Comparison of ENCODE assay signal across 8 cellular contexts in the genomic region with DNA sequence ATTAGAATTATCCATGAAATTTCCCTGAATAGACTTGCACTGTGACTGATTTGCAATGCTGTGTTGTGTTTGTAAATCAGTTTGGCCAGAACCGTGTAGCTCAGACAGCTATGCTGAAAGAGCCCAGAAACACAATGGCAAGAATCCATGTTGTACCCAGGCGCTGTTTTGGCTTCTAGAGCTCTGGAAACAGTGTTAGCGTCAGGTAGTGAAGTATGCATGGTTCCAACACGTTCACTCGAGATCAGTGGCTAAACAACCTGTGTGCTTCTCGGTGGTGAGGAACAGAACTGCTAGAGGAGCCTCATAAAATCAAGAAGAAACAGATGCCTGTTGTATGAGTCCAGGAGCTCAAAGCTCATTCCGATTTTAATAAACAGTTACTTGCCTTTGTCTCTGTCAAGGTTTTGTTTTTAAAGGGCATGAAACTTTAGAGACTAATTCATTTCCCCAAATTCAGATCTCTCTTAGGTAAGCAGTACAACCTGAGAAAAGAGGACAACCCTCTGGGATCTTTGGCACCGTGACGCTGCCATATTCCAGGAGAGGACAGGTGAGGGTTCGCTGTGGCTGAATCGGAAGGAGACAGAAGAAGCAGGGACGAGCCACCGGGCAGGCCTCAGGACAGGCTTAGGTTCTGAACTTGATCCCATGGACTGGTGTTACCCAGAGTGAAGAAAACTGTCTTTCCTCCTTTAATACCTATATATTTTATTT. TPM values are rescaled to one million over a fixed set of nuclear protein-coding genes. Genes with fewer than 3 reads are reported as not detected.
DNase-seq lines count a peak whose midpoint lies in the region; ATAC-seq and TF ChIP-seq lines count a peak whose summit lies in the region.

No MANE protein-coding gene starts in this region.

- H3K9me3 ChIP-seq in mammary epithelial cell (replicated peaks; ENCODE audit: insufficient read depth, low read length), result no peaks in the 10 kb centered on the region
- H3K9me3 ChIP-seq in neuron (ENCODE audit: low read length), result peaks cover 3% of the 10 kb centered on the region

- dilution Hi-C loops in mammary epithelial cell (cut with HindIII; ENCODE audit: low sequenced_read_pairs), result no loop called here

- H3K4me3 ChIP-seq in mammary epithelial cell (replicated peaks in 1 of 3; ENCODE audit: insufficient read depth in 1 of 3, low read depth in 2 of 3, low read length in 3 of 3) (peak overlapping the region; percentile 40 to 69 (median 51)), neuron (ENCODE audit: low read length) (no peak overlapping the region)

- H3K27me3 ChIP-seq in mammary epithelial cell (ENCODE audit: insufficient read depth, low read length) (no peaks in the 10 kb centered on the region), neuron (ENCODE audit: insufficient read depth, low read length) (no peaks in the 10 kb centered on the region)

- H3K27ac ChIP-seq in mammary epithelial cell (ENCODE audit: insufficient read depth, low read depth, low read length), result peak overlapping the region; percentile 16

- peak overlapping the region; percentile 97 for H2AFZ ChIP-seq in mammary epithelial cell (ENCODE audit: low read depth, low read length)
- H2AFZ ChIP-seq in neuron (ENCODE audit: low read depth, low read length), result peak overlapping the region; percentile 55

- ATAC-seq in GM18867 (IDR thresholded peaks at IDR 0.05; ENCODE audit: unreplicated experiment), result peak; percentile 8
- no peak for ATAC-seq in GM18498 (IDR thresholded peaks at IDR 0.05; ENCODE audit: unreplicated experiment)
- ATAC-seq in GM19328 (IDR thresholded peaks at IDR 0.05; ENCODE audit: unreplicated experiment), result no peak

- H3K9ac ChIP-seq in mammary epithelial cell (ENCODE audit: insufficient read depth, low read length), result peak overlapping the region; percentile 11

- peaks cover 15% of the 10 kb centered on the region for H3K4me1 ChIP-seq in mammary epithelial cell (ENCODE audit: insufficient read depth, low read length)
- peaks cover 5% of the 10 kb centered on the region for H3K4me1 ChIP-seq in neuron (ENCODE audit: insufficient read depth, low read length)

- H3K36me3 ChIP-seq in mammary epithelial cell (ENCODE audit: insufficient read depth, low read length) (no peaks in the 10 kb centered on the region), neuron (ENCODE audit: insufficient read depth, low read length) (peaks cover 15% of the 10 kb centered on the region)

- WGBS in mammary epithelial cell (ENCODE audit: low coverage, missing lambda C conversion rate), result 75% methylated on average over 13 of the region's 13 CpGs

- no TSS peak for BruUV-seq in mammary epithelial cell (replicated peaks; lab: Mats Ljungman, UMichigan)

- in situ Hi-C loops in mammary epithelial cell (cut with MboI; ENCODE audit: low sequenced_read_pairs in 2 of 2), result loop anchor here (10.0 kb wide), 2 partner anchors 442 to 452 kb away; no protein-coding TSS in a partner anchor

- no peaks in the 10 kb centered on the region for H4K20me1 ChIP-seq in mammary epithelial cell (ENCODE audit: insufficient read depth, low read length)

- peak; percentile 47 for DNase-seq in NAMALWA (ENCODE audit: low spot score)
- DNase-seq in mammary epithelial cell, result no peak
- no peak for DNase-seq in GF-D8 (lab: John Stamatoyannopoulos, UW)
- no peak for DNase-seq in COR-L47 (lab: John Stamatoyannopoulos, UW)

- intact Hi-C loops in mammary epithelial cell (cut with micrococcal nuclease), result loop anchor here (1.0 to 10.0 kb wide), 6 partner anchors 44 to 602 kb away; partner anchors contain the start of genes DCAF17, GORASP2 and METTL8

- H3K79me2 ChIP-seq in mammary epithelial cell (ENCODE audit: insufficient read depth, low read length), result no peaks in the 10 kb centered on the region

- TF ChIP-seq CTCF in mammary epithelial cell (conservative IDR thresholded peaks at IDR 0.05 in 1 of 2, IDR thresholded peaks at IDR 0.05 in 1 of 2; ENCODE audit: extremely low read depth in 1 of 2, insufficient read depth in 1 of 2, low read depth in 1 of 2, low read length in 2 of 2), result no peak

- peak overlapping the region; percentile 97 for H3K4me2 ChIP-seq in mammary epithelial cell (ENCODE audit: insufficient read depth, low read depth, low read length)

- CTCF ChIA-PET in mammary epithelial cell (lab: Charles Lee; ENCODE audit: low non-redundant PET), result interaction anchor here (0.6 to 0.9 kb wide), 3 partner anchors 44 to 474 kb away, joined by 3 to 7 read pairs (median 4); partner anchors contain the start of gene GORASP2

RNA-seq across cellular contexts. Expression of gene GORASP2, which starts 43.6 kb away (rescaled TPM):
- 10 to 100 TPM; 63.3 to 94.9 TPM for total RNA-seq in mammary epithelial cell
- 168 TPM for polyA plus RNA-seq in mammary epithelial cell
- polyA minus RNA-seq in mammary epithelial cell, result 92.4 TPM
